9 cellular contexts compared by ENCODE assay signal in the genomic region with DNA sequence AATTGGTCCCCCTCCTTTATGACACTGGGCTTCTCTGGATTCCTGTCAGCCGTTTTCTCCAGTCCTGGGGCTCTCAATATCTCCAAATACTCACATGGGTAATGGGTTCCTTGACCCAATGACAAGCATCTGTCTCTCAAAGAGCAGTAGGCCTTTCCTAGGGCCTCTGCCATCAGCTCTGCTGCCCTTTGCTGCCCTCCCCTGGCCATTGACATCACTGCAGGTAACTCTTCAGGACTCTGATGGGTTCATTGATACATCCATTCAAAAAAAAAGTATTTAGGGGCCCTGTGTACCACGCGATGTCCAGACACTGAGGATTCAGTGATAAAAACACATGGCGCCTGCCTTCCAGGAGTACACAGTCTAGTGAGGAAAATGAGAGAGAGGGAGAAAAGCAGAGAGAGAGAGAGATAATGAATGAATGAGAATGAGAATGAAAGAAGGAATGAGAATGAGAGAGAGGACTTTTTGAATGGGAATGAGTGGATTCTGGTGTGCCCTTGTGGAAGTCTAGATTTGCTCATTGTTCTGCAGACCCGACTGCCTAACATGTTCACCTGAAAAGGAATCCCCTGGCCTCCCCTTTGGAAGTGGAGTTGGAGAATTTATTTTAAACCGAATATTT. TPM values are rescaled to one million over a fixed set of nuclear protein-coding genes. Genes with fewer than 3 reads are reported as not detected.
DNase-seq lines count a peak whose midpoint lies in the region; ATAC-seq and TF ChIP-seq lines count a peak whose summit lies in the region.
"Had no signal": no experiment of that assay in that cellular context is flagged by ENCODE, and none has a peak within 500 bp of the region (broad histone marks: within the 10 kb centered on the region; RNA-seq: fewer than 3 reads in every experiment).

No MANE protein-coding gene starts in this region.

- H4K20me1 ChIP-seq in neural cell (ENCODE audit: insufficient read depth): no peaks in the 10 kb centered on the region

- H3K27ac Mint-ChIP-seq in CD4-positive, alpha-beta T cell: no peak overlapping the region

- intact Hi-C loops in CD4-positive, alpha-beta T cell (cut with DNase I, micrococcal nuclease): loop anchor here (1.0 to 5.0 kb wide), 8 partner anchors 89 to 704 kb away; no protein-coding TSS in a partner anchor

- H3K9ac ChIP-seq in NT2/D1 (ENCODE audit: insufficient read length, low read depth) (no peak overlapping the region), neural cell (ENCODE audit: low read length) (no peak overlapping the region)

- DNase-seq in CD4-positive, alpha-beta T cell: peak; percentile 51 to 77 (median 62)
- DNase-seq in NT2/D1 (ENCODE audit: low read depth, low spot score): peak; percentile 62
- peak; percentile 58 for DNase-seq in activated T-cell treated with anti-CD3 and anti-CD28 coated beads for 4 hours
- peak; percentile 37 for DNase-seq in fibroblast of gingiva (ENCODE audit: low read depth)
- DNase-seq in stimulated activated naive CD8-positive, alpha-beta T cell treated with anti-CD3 and anti-CD28 coated beads, Interleukin-15, Interleukin-2, amounts not matched to agents 100 U/mL and 50 U/mL, for 24 hours: peak; percentile 79

- H3K4me1 ChIP-seq in NT2/D1 (ENCODE audit: insufficient read depth, insufficient read length): peaks cover 6% of the 10 kb centered on the region

- H3K9me3 ChIP-seq in CD4-positive, alpha-beta T cell (ENCODE audit: control insufficient read depth, low read length): no peaks in the 10 kb centered on the region
- H3K9me3 ChIP-seq in NT2/D1 (ENCODE audit: insufficient read depth, low read length): no peaks in the 10 kb centered on the region
- H3K9me3 ChIP-seq in neural cell (ENCODE audit: low read length): no peaks in the 10 kb centered on the region

- peak; percentile 86 for TF ChIP-seq CTCF in CD4-positive, alpha-beta T cell (IDR thresholded peaks at IDR 0.05)
- TF ChIP-seq CTCF in neural cell (IDR thresholded peaks at IDR 0.05; ENCODE audit: poor library complexity, severe bottlenecking): peak; percentile 89

- no peaks in the 10 kb centered on the region for H3K79me2 ChIP-seq in neural cell (replicated peaks; ENCODE audit: insufficient read depth, low read length)

- peak; percentile 75 for ATAC-seq in CD4-positive, alpha-beta T cell (ENCODE audit: poor library complexity)
- ATAC-seq in GM19035 (IDR thresholded peaks at IDR 0.05; ENCODE audit: unreplicated experiment) (peak; percentile 90), HG03139 (IDR thresholded peaks at IDR 0.05; ENCODE audit: unreplicated experiment) (peak; percentile 93)
- peak; percentile 70 for ATAC-seq in stimulated activated naive CD8-positive, alpha-beta T cell treated with anti-CD3 and anti-CD28 coated beads, Interleukin-15, Interleukin-2, amounts not matched to agents 100 U/mL and 50 U/mL, for 24 hours

- H3K4me3 ChIP-seq in NT2/D1 (ENCODE audit: insufficient read length, low read depth) (no peak overlapping the region), neural cell (ENCODE audit: low read length) (no peak overlapping the region)

- peaks cover 3% of the 10 kb centered on the region for H3K27me3 Mint-ChIP-seq in CD4-positive, alpha-beta T cell

- no peak overlapping the region for H2AFZ ChIP-seq in neural cell (ENCODE audit: low read depth, low read length)

- no peaks in the 10 kb centered on the region for H3F3A ChIP-seq in neural cell (ENCODE audit: insufficient read depth, low read length, poor library complexity, severe bottlenecking)

- no peaks in the 10 kb centered on the region for H3K9me3 Mint-ChIP-seq in CD4-positive, alpha-beta T cell

- no peak overlapping the region for H3K4me2 ChIP-seq in neural cell (ENCODE audit: low read length)

- peak; percentile 88 for TF ChIP-seq RAD21 in neural cell (conservative IDR thresholded peaks at IDR 0.05)

- TF ChIP-seq EP300 in neural cell (conservative IDR thresholded peaks at IDR 0.05; ENCODE audit: poor library complexity, severe bottlenecking): no peak

- no peaks in the 10 kb centered on the region for H3K36me3 Mint-ChIP-seq in CD4-positive, alpha-beta T cell (ENCODE audit: low read depth)

- CTCF ChIA-PET in CD4-positive, alpha-beta T cell (lab: Charles Lee): interaction anchor here (0.8 to 2.1 kb wide), 6 partner anchors 9 to 345 kb away, joined by 3 to 15 read pairs (median 8); no protein-coding TSS in a partner anchor

- no peak overlapping the region for H3K4me3 Mint-ChIP-seq in CD4-positive, alpha-beta T cell

- H3K36me3 ChIP-seq in NT2/D1 (ENCODE audit: insufficient read depth, insufficient read length, low read length): no peaks in the 10 kb centered on the region
- H3K36me3 ChIP-seq in neural cell (ENCODE audit: insufficient read depth, low read length): no peaks in the 10 kb centered on the region

- H3K9me2 ChIP-seq in neural cell (ENCODE audit: insufficient read depth, low read length): no peaks in the 10 kb centered on the region

- H3K27me3 ChIP-seq in CD4-positive, alpha-beta T cell (ENCODE audit: control insufficient read depth, insufficient read depth, low read length): no peaks in the 10 kb centered on the region
- H3K27me3 ChIP-seq in NT2/D1 (ENCODE audit: insufficient read depth, insufficient read length) (peaks cover 26% of the 10 kb centered on the region), neural cell (ENCODE audit: insufficient read depth, low read depth, low read length) (no peaks in the 10 kb centered on the region)

- POLR2A ChIA-PET in CD4-positive, alpha-beta T cell (lab: Charles Lee): interaction anchor here (1.1 kb wide), 1 partner anchor 90 kb away, joined by 3 read pairs; no protein-coding TSS in a partner anchor

- no peak overlapping the region for H3K27ac ChIP-seq in CD4-positive, alpha-beta T cell (ENCODE audit: low read depth, low read length)
- no peak overlapping the region for H3K27ac ChIP-seq in neural cell (ENCODE audit: low read length)

- H3K4me1 Mint-ChIP-seq in CD4-positive, alpha-beta T cell (ENCODE audit: low read depth): no peaks in the 10 kb centered on the region

TF ChIP-seq in neural cell, 6 proteins besides CTCF, POLR2A, EP300 and RAD21:
- TF ChIP-seq, protein P1, sequence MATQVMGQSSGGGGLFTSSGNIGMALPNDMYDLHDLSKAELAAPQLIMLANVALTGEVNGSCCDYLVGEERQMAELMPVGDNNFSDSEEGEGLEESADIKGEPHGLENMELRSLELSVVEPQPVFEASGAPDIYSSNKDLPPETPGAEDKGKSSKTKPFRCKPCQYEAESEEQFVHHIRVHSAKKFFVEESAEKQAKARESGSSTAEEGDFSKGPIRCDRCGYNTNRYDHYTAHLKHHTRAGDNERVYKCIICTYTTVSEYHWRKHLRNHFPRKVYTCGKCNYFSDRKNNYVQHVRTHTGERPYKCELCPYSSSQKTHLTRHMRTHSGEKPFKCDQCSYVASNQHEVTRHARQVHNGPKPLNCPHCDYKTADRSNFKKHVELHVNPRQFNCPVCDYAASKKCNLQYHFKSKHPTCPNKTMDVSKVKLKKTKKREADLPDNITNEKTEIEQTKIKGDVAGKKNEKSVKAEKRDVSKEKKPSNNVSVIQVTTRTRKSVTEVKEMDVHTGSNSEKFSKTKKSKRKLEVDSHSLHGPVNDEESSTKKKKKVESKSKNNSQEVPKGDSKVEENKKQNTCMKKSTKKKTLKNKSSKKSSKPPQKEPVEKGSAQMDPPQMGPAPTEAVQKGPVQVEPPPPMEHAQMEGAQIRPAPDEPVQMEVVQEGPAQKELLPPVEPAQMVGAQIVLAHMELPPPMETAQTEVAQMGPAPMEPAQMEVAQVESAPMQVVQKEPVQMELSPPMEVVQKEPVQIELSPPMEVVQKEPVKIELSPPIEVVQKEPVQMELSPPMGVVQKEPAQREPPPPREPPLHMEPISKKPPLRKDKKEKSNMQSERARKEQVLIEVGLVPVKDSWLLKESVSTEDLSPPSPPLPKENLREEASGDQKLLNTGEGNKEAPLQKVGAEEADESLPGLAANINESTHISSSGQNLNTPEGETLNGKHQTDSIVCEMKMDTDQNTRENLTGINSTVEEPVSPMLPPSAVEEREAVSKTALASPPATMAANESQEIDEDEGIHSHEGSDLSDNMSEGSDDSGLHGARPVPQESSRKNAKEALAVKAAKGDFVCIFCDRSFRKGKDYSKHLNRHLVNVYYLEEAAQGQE (IDR thresholded peaks at IDR 0.05; ENCODE audit: borderline replicate concordance): no peak
- TF ChIP-seq EZH2 (IDR thresholded peaks at IDR 0.05; ENCODE audit: borderline replicate concordance, insufficient read depth, low read length, poor library complexity, severe bottlenecking) (no peak), POLR2AphosphoS5 (IDR thresholded peaks at IDR 0.05) (no peak), SMC3 (conservative IDR thresholded peaks at IDR 0.05; ENCODE audit: poor library complexity) (peak; percentile 93), TAF1 (IDR thresholded peaks at IDR 0.05; ENCODE audit: low read depth) (no peak), MXI1 (conservative IDR thresholded peaks at IDR 0.05; ENCODE audit: poor library complexity, severe bottlenecking) (no peak)

RNA-seq across cellular contexts. Expression of a gene that starts 42.6 kb away (rescaled TPM):
- not detected for total RNA-seq in CD4-positive, alpha-beta T cell
- polyA plus RNA-seq in neural cell: not detected in 2 replicates
- not detected in 2 replicates for polyA minus RNA-seq in neural cell
- total RNA-seq: activated CD8-positive, alpha-beta memory T cell treated with anti-CD3 and anti-CD28 coated beads for 36 hours had no signal
